Comparison of ENCODE assay signal across 8 cellular contexts in genomic region chr22:36387664-36387913, GRCh38. TPM values are rescaled to one million over a fixed set of nuclear protein-coding genes. Genes with fewer than 3 reads are reported as not detected.
DNase-seq lines count a peak whose midpoint lies in the region; ATAC-seq and TF ChIP-seq lines count a peak whose summit lies in the region.

No MANE protein-coding gene starts in this region.

- H3K9me2 ChIP-seq in GM23338 (ENCODE audit: insufficient read depth): no peaks in the 10 kb centered on the region
- no peaks in the 10 kb centered on the region for H3K9me2 ChIP-seq in PC-9 (ENCODE audit: insufficient read depth)

- intact Hi-C loops in PC-9 (cut with micrococcal nuclease; ENCODE audit: unreplicated experiment) (no loop called here), sigmoid colon (cut with DNase I) (loop anchor here (2.0 kb wide), 2 partner anchors 59 to 83 kb away; no protein-coding TSS in a partner anchor)

- TF ChIP-seq CTCF in GM23338 (conservative IDR thresholded peaks at IDR 0.05; ENCODE audit: low read depth in 2 of 2) (no peak), PC-9 (conservative IDR thresholded peaks at IDR 0.05) (no peak), fibroblast of lung (conservative IDR thresholded peaks at IDR 0.05 in 1 of 2, IDR thresholded peaks at IDR 0.05 in 1 of 2; ENCODE audit: low read depth in 1 of 2, low read length in 2 of 2) (no peak), sigmoid colon (IDR thresholded peaks at IDR 0.05) (no peak)

- no peak for TF ChIP-seq POLR2A in sigmoid colon (IDR thresholded peaks at IDR 0.05)

- H3K27me3 Mint-ChIP-seq in GM23338 (ENCODE audit: insufficient read depth, low read depth, poor library complexity): peaks cover 9% of the 10 kb centered on the region

- H3K4me1 ChIP-seq in GM23338 (ENCODE audit: insufficient read depth) (peaks cover 29% of the 10 kb centered on the region), PC-9 (replicated peaks; ENCODE audit: insufficient read depth) (peaks cover 37% of the 10 kb centered on the region), fibroblast of lung (ENCODE audit: control insufficient read depth, extremely low read depth, insufficient read depth, low read length) (peaks cover 7% of the 10 kb centered on the region), sigmoid colon (peaks cover 0 to 41% (median 29%) of the 10 kb centered on the region in 4 donors)

- WGBS in sigmoid colon, 2 donors: 0% methylated on average over 38 of the region's 38 CpGs

- H3F3A ChIP-seq in GM23338 (replicated peaks; ENCODE audit: low read depth) (0 out of 2 replicates have a peak, but pooled peaks cover 8% of the 10 kb centered on the region), PC-9 (ENCODE audit: insufficient read depth, low read depth) (peaks cover 53% of the 10 kb centered on the region)

- no peaks in the 10 kb centered on the region for H3K27me3 ChIP-seq in GM23338 (ENCODE audit: insufficient read depth)
- H3K27me3 ChIP-seq in PC-9 (ENCODE audit: insufficient read depth, low read depth): no peaks in the 10 kb centered on the region
- H3K27me3 ChIP-seq in fibroblast of lung (ENCODE audit: control insufficient read depth, insufficient read depth, low read length): no peaks in the 10 kb centered on the region
- H3K27me3 ChIP-seq in sigmoid colon: no peaks in the 10 kb centered on the region

- H3K4me3 ChIP-seq in GM23338 (peak overlapping the region; percentile 97), PC-9 (peak overlapping the region; percentile 96; the same call in 1 of the 2 replicates), fibroblast of lung (replicated peaks in 1 of 4; ENCODE audit: control extremely low read depth in 1 of 4, insufficient read depth in 1 of 4, low read depth in 3 of 4, low read length in 4 of 4) (peak overlapping the region; percentile 53 to 97 (median 74)), sigmoid colon (peak overlapping the region; percentile 95 to 99 (median 98))

- H3K9me3 ChIP-seq in PC-9 (ENCODE audit: insufficient read depth, low read depth): no peaks in the 10 kb centered on the region
- H3K9me3 ChIP-seq in fibroblast of lung (ENCODE audit: control insufficient read depth, insufficient read depth, low read depth, low read length): no peaks in the 10 kb centered on the region
- H3K9me3 ChIP-seq in sigmoid colon: no peaks in the 10 kb centered on the region

- no TSS peak for BruUV-seq in PC-9 (replicated peaks; lab: Mats Ljungman, UMichigan)

- no peaks in the 10 kb centered on the region; the same call in 1 of the 2 replicates for H3K36me3 ChIP-seq in GM23338 (ENCODE audit: insufficient read depth)
- peaks cover 14% of the 10 kb centered on the region for H3K36me3 ChIP-seq in PC-9 (ENCODE audit: low read depth)
- H3K36me3 ChIP-seq in fibroblast of lung (ENCODE audit: control insufficient read depth, insufficient read depth, low read length): peaks cover 12% of the 10 kb centered on the region
- H3K36me3 ChIP-seq in sigmoid colon: no peaks in the 10 kb centered on the region

- H3K36me3 Mint-ChIP-seq in GM23338 (ENCODE audit: low read depth): peaks cover 19% of the 10 kb centered on the region

- CTCF ChIA-PET in PC-9 (lab: Charles Lee): interaction anchor here (1.0 kb wide), 1 partner anchor 18 kb away, joined by 3 read pairs; no protein-coding TSS in a partner anchor

- DNase-seq in GM23338 (ENCODE audit: low spot score) (no peak), PC-9 (no peak), fibroblast of lung (ENCODE audit: low read depth in 2 of 2) (no peak), sigmoid colon (no peak), hypothalamus (lab: John Stamatoyannopoulos, UW) (no peak), GM19240 (ENCODE audit: insufficient read length, low spot score) (no peak), NCI-H510A treated with DMSO at 0.1 percent for 48 hours (lab: John Stamatoyannopoulos, UW) (no peak), DMS53 treated with DMSO at 0.1 percent for 48 hours (lab: John Stamatoyannopoulos, UW; ENCODE audit: unreplicated experiment) (no peak)

- H3K79me2 ChIP-seq in GM23338 (replicated peaks; ENCODE audit: insufficient read depth): peaks cover 50% of the 10 kb centered on the region
- peaks cover 57% of the 10 kb centered on the region for H3K79me2 ChIP-seq in PC-9 (ENCODE audit: low read depth)
- peaks cover 50% of the 10 kb centered on the region for H3K79me2 ChIP-seq in fibroblast of lung (ENCODE audit: control insufficient read depth, insufficient read depth, low read length)

- no peak overlapping the region for H2AFZ ChIP-seq in GM23338
- no peak overlapping the region for H2AFZ ChIP-seq in PC-9
- H2AFZ ChIP-seq in fibroblast of lung (ENCODE audit: low read length): no peak overlapping the region

- H3K27ac ChIP-seq in GM23338 (ENCODE audit: low read depth) (peak overlapping the region; percentile 66; the same call in 1 of the 2 replicates), PC-9 (peak overlapping the region; percentile 79), fibroblast of lung (ENCODE audit: insufficient read depth, low read length) (peak overlapping the region; percentile 90), sigmoid colon (peak overlapping the region; percentile 98 to 100 (median 100))

- POLR2A ChIA-PET in PC-9 (lab: Charles Lee; ENCODE audit: unreplicated experiment): interaction anchor here (0.6 to 1.4 kb wide), 15 partner anchors 17 to 1021 kb away, joined by 3 to 14 read pairs (median 5); no protein-coding TSS in a partner anchor

- peak; percentile 6 for ATAC-seq in GM23338

- H4K20me1 ChIP-seq in GM23338 (replicated peaks; ENCODE audit: insufficient read depth) (peaks cover 15% of the 10 kb centered on the region), PC-9 (ENCODE audit: insufficient read depth) (peaks cover 37% of the 10 kb centered on the region), fibroblast of lung (ENCODE audit: control insufficient read depth, extremely low read depth, insufficient read depth, low read length) (peaks cover 3% of the 10 kb centered on the region)

- H3K4me2 ChIP-seq in GM23338 (peak overlapping the region; percentile 78; the same call in 1 of the 2 replicates), PC-9 (peak overlapping the region; percentile 91; the same call in 1 of the 2 replicates), fibroblast of lung (ENCODE audit: extremely low read depth, insufficient read depth, low read length) (no peak overlapping the region)

- H3K27ac Mint-ChIP-seq in GM23338: no peak overlapping the region

- TF ChIP-seq EP300 in sigmoid colon (IDR thresholded peaks at IDR 0.05): no peak

- H3K4me1 Mint-ChIP-seq in GM23338: peaks cover 31% of the 10 kb centered on the region

- peak overlapping the region; percentile 69; the same call in 2 of the 3 replicates for H3K4me3 Mint-ChIP-seq in GM23338

- H3K9ac ChIP-seq in fibroblast of lung (ENCODE audit: insufficient read depth, low read length): peak overlapping the region; percentile 88

- peaks cover 3% of the 10 kb centered on the region for H3K9me3 Mint-ChIP-seq in GM23338

TF ChIP-seq in GM23338, 12 proteins besides CTCF, POLR2A, EP300 and RAD21 (continues in another document):
- TF ChIP-seq NANOG (IDR thresholded peaks at IDR 0.05; ENCODE audit: borderline replicate concordance): no peak
- no peak for TF ChIP-seq EZH2phosphoT487 (IDR thresholded peaks at IDR 0.05; ENCODE audit: unreplicated experiment)
- TF ChIP-seq JUNB (IDR thresholded peaks at IDR 0.05; ENCODE audit: unreplicated experiment): no peak
- no peak for TF ChIP-seq CREB1 (CRISPR knock-in tag; IDR thresholded peaks at IDR 0.05; ENCODE audit: low read depth)
- TF ChIP-seq EZH2 (IDR thresholded peaks at IDR 0.05; ENCODE audit: low read depth, unreplicated experiment): no peak
- no peak for TF ChIP-seq ZNF331 (CRISPR knock-in tag; IDR thresholded peaks at IDR 0.05; ENCODE audit: low read depth)
- TF ChIP-seq POLR2AphosphoS5 (IDR thresholded peaks at IDR 0.05; ENCODE audit: low read depth): no peak
- no peak for TF ChIP-seq REST (IDR thresholded peaks at IDR 0.05; ENCODE audit: unreplicated experiment)

RNA-seq across cellular contexts. Expression of gene MYH9, which starts 0.2 kb away (rescaled TPM):
- total RNA-seq in GM23338 (2014; rRNA removed; shearing (Covaris generic)): 204 and 233 TPM in 2 replicates
- polyA plus RNA-seq in GM23338 (2016; fragmentation: Nextera tagmentation; extraction: Ambion mirVana) (55.4 and 58.4 TPM in 2 replicates), fibroblast of lung (413 and 677 TPM in 2 replicates), sigmoid colon (100 to 1,000 TPM in 1 of 3 donors, 10 to 100 TPM in 2; 63.7 to 307 (median 88.3) TPM)
- total RNA-seq in PC-9 (2021) (758 and 776 TPM in 2 replicates), fibroblast of lung (562 and 796 TPM in 2 replicates), sigmoid colon (100 to 1,000 TPM; 147 to 273 (median 184) TPM)
- 611 and 1,244 TPM in 2 replicates for polyA plus RNA-seq in fibroblast of lung (2012)
- polyA minus RNA-seq in fibroblast of lung (ENCODE audit: low replicate concordance): 1,141 and 2,569 TPM in 2 replicates
